Comparison of ENCODE assay signal across 12 cellular contexts in the genomic region with DNA sequence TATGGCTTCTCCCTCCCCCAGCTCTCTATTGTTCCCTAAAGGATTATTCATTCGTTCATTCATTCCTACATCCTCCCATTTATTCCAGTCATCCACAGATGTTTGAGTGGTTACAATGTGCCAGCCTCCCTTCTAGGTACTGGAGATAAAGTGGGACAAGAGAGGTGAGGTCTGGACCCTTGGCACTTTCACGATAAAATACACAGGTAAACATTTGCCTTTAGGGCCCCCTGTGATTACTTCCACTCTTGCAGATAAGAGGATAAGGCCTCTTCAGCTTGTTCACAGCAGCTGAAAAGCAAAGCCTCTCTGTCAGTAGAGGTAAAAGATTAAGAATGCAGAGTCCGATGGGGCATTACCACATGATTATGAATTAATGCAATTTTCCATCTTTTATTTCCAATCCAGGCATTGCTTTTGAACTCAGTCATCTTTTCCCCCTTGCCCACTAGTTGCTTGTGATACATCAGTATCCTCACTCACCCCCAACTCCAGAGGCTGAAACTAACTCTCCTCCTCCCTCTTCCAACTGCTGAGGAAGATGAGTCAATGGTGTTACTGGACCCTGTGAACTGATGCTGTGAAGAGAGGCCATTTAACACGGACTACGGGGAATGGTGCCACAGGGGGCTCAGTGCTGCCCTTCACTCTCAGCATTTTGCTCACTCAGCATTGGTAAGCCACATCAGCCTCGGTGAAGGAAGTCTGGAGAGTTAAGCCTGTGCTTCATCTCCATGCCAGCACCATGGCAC. TPM values are rescaled to one million over a fixed set of nuclear protein-coding genes. Genes with fewer than 3 reads are reported as not detected.
A peak's percentile ranks its signal among the peaks of the same experiment; 100 is the strongest.
DNase-seq lines count a peak whose midpoint lies in the region; ATAC-seq, FAIRE-seq and TF ChIP-seq lines count a peak whose summit lies in the region.
"Had no signal": no experiment of that assay in that cellular context is flagged by ENCODE, and none has a peak within 500 bp of the region (broad histone marks: within the 10 kb centered on the region; RNA-seq: fewer than 3 reads in every experiment).

No MANE protein-coding gene starts in this region.

- H3K9ac ChIP-seq in astrocyte (ENCODE audit: low read length) = no peak overlapping the region

- H3K4me1 Mint-ChIP-seq in activated CD4-positive, alpha-beta memory T cell treated with anti-CD3 and anti-CD28 coated beads, Interleukin-2, amount 10 ng/mL, durations not matched to agents 7 days and 5 days = peaks cover 37% of the 10 kb centered on the region
- H3K4me1 Mint-ChIP-seq in activated CD4-positive, alpha-beta memory T cell treated with anti-CD3 and anti-CD28 coated beads for 36 hours (ENCODE audit: low read depth) = peaks cover 46% of the 10 kb centered on the region
- peaks cover 43% of the 10 kb centered on the region for H3K4me1 Mint-ChIP-seq in astrocyte (ENCODE audit: low read depth, unreplicated experiment)
- H3K4me1 Mint-ChIP-seq in stimulated activated memory B cell treated with anti-CD40 and anti-IgM and Interleukin-4, amounts not matched to agents 10 μg/mL and 1 μg/mL and 100 μg/mL, for 72 hours = peaks cover 24% of the 10 kb centered on the region

- H3K27ac ChIP-seq in KOPT-K1 (ENCODE audit: low read depth, low read length, poor library complexity, severe bottlenecking) (peak overlapping the region; percentile 91), astrocyte (ENCODE audit: low read depth, low read length) (no peak overlapping the region), osteoblast (ENCODE audit: low read depth, low read length) (peak overlapping the region; percentile 80)
- H3K27ac ChIP-seq: ovary had no signal

- no peak for FAIRE-seq in astrocyte (lab: Jason Lieb, UNC)

- POLR2A ChIA-PET in activated CD4-positive, alpha-beta memory T cell treated with anti-CD3 and anti-CD28 coated beads, Interleukin-2, amount 10 ng/mL, durations not matched to agents 7 days and 5 days (lab: Charles Lee) = interaction anchor here (1.0 to 10.6 kb wide), 9 partner anchors 11 to 909 kb away, joined by 3 to 142 read pairs (median 23); a partner anchor contains a TSS
- POLR2A ChIA-PET in activated CD4-positive, alpha-beta memory T cell treated with anti-CD3 and anti-CD28 coated beads for 36 hours (lab: Charles Lee) = interaction anchor here (4.1 kb wide), 1 partner anchor 16 kb away, joined by 31 read pairs; no protein-coding TSS in a partner anchor

- H3K36me3 Mint-ChIP-seq in activated CD4-positive, alpha-beta memory T cell treated with anti-CD3 and anti-CD28 coated beads, Interleukin-2, amount 10 ng/mL, durations not matched to agents 7 days and 5 days (ENCODE audit: low read depth) = peaks cover 73% of the 10 kb centered on the region
- H3K36me3 Mint-ChIP-seq in activated CD4-positive, alpha-beta memory T cell treated with anti-CD3 and anti-CD28 coated beads for 36 hours = peaks cover 36% of the 10 kb centered on the region
- peaks cover 4% of the 10 kb centered on the region for H3K36me3 Mint-ChIP-seq in astrocyte (ENCODE audit: low read depth, unreplicated experiment)
- no peaks in the 10 kb centered on the region for H3K36me3 Mint-ChIP-seq in stimulated activated memory B cell treated with anti-CD40 and anti-IgM and Interleukin-4, amounts not matched to agents 10 μg/mL and 1 μg/mL and 100 μg/mL, for 72 hours

- H3K27ac Mint-ChIP-seq in activated CD4-positive, alpha-beta memory T cell treated with anti-CD3 and anti-CD28 coated beads, Interleukin-2, amount 10 ng/mL, durations not matched to agents 7 days and 5 days = peak overlapping the region; percentile 73
- no peak overlapping the region for H3K27ac Mint-ChIP-seq in activated CD4-positive, alpha-beta memory T cell treated with anti-CD3 and anti-CD28 coated beads for 36 hours
- no peak overlapping the region for H3K27ac Mint-ChIP-seq in astrocyte (ENCODE audit: unreplicated experiment)
- H3K27ac Mint-ChIP-seq in stimulated activated memory B cell treated with anti-CD40 and anti-IgM and Interleukin-4, amounts not matched to agents 10 μg/mL and 1 μg/mL and 100 μg/mL, for 72 hours = no peak overlapping the region

- intact Hi-C loops in activated CD4-positive, alpha-beta memory T cell treated with anti-CD3 and anti-CD28 coated beads for 36 hours (cut with micrococcal nuclease) = loop anchor here (5.0 kb wide), 1 partner anchor 242 kb away; a partner anchor contains a TSS

- H3K4me2 ChIP-seq in astrocyte (ENCODE audit: low read length) (peak overlapping the region; percentile 47), osteoblast (ENCODE audit: insufficient read depth, low read length) (peak overlapping the region; percentile 91)

- DNase-seq in activated CD4-positive, alpha-beta memory T cell treated with anti-CD3 and anti-CD28 coated beads, Interleukin-2, amount 10 ng/mL, durations not matched to agents 7 days and 5 days = no peak
- no peak for DNase-seq in activated CD4-positive, alpha-beta memory T cell treated with anti-CD3 and anti-CD28 coated beads for 36 hours
- DNase-seq in astrocyte (ENCODE audit: low read depth) = peak; percentile 51
- DNase-seq in osteoblast (ENCODE audit: insufficient read length, low spot score, missing footprints) = peak; percentile 95
- DNase-seq in nucleus accumbens (lab: John Stamatoyannopoulos, UW) = no peak
- no peak for DNase-seq in NCI-H2196 (lab: John Stamatoyannopoulos, UW; ENCODE audit: unreplicated experiment)
- DNase-seq: BE2C, Karpas-422, uterus had no signal

- H3K9me3 Mint-ChIP-seq in activated CD4-positive, alpha-beta memory T cell treated with anti-CD3 and anti-CD28 coated beads, Interleukin-2, amount 10 ng/mL, durations not matched to agents 7 days and 5 days = peaks cover 30% of the 10 kb centered on the region
- H3K9me3 Mint-ChIP-seq in activated CD4-positive, alpha-beta memory T cell treated with anti-CD3 and anti-CD28 coated beads for 36 hours = peaks cover 31% of the 10 kb centered on the region
- peaks cover 19% of the 10 kb centered on the region for H3K9me3 Mint-ChIP-seq in astrocyte (ENCODE audit: unreplicated experiment)
- H3K9me3 Mint-ChIP-seq in stimulated activated memory B cell treated with anti-CD40 and anti-IgM and Interleukin-4, amounts not matched to agents 10 μg/mL and 1 μg/mL and 100 μg/mL, for 72 hours = peaks cover 12% of the 10 kb centered on the region

- no peaks in the 10 kb centered on the region for H3K27me3 Mint-ChIP-seq in activated CD4-positive, alpha-beta memory T cell treated with anti-CD3 and anti-CD28 coated beads, Interleukin-2, amount 10 ng/mL, durations not matched to agents 7 days and 5 days
- no peaks in the 10 kb centered on the region for H3K27me3 Mint-ChIP-seq in activated CD4-positive, alpha-beta memory T cell treated with anti-CD3 and anti-CD28 coated beads for 36 hours
- peaks cover 2% of the 10 kb centered on the region for H3K27me3 Mint-ChIP-seq in astrocyte (ENCODE audit: low read depth, unreplicated experiment)
- H3K27me3 Mint-ChIP-seq in stimulated activated memory B cell treated with anti-CD40 and anti-IgM and Interleukin-4, amounts not matched to agents 10 μg/mL and 1 μg/mL and 100 μg/mL, for 72 hours = peaks cover 25% of the 10 kb centered on the region

- H3K9me3 ChIP-seq in KOPT-K1 (ENCODE audit: insufficient read depth, low read length, poor library complexity, severe bottlenecking) (peaks cover 29% of the 10 kb centered on the region), astrocyte (ENCODE audit: insufficient read depth, low read depth, low read length) (no peaks in the 10 kb centered on the region), osteoblast (ENCODE audit: low read depth, low read length) (no peaks in the 10 kb centered on the region)
- H3K9me3 ChIP-seq: BE2C, ovary, uterus had no signal

- CTCF ChIA-PET in activated CD4-positive, alpha-beta memory T cell treated with anti-CD3 and anti-CD28 coated beads, Interleukin-2, amount 10 ng/mL, durations not matched to agents 7 days and 5 days (lab: Charles Lee) = interaction anchor here (1.4 to 3.2 kb wide), 3 partner anchors 64 to 223 kb away, joined by 4 to 19 read pairs (median 10); no protein-coding TSS in a partner anchor
- CTCF ChIA-PET in activated CD4-positive, alpha-beta memory T cell treated with anti-CD3 and anti-CD28 coated beads for 36 hours (lab: Charles Lee) = interaction anchor here (1.4 to 4.5 kb wide), 4 partner anchors 16 to 128 kb away, joined by 3 to 45 read pairs (median 8); no protein-coding TSS in a partner anchor

- no peaks in the 10 kb centered on the region for H3K27me3 ChIP-seq in astrocyte (ENCODE audit: insufficient read depth, low read length)
- H3K27me3 ChIP-seq in osteoblast (ENCODE audit: insufficient read depth, low read length) = no peaks in the 10 kb centered on the region
- H3K27me3 ChIP-seq: BE2C, ovary, uterus had no signal

- H3K4me3 ChIP-seq in astrocyte (ENCODE audit: insufficient read depth, low read depth, low read length) (no peak overlapping the region), osteoblast (ENCODE audit: insufficient read depth, low read length) (peak overlapping the region; percentile 82)

- no peak for TF ChIP-seq CTCF in astrocyte (IDR thresholded peaks at IDR 0.05; ENCODE audit: insufficient read depth, low read depth, low read length)
- TF ChIP-seq CTCF in osteoblast (IDR thresholded peaks at IDR 0.05; ENCODE audit: extremely low read depth, low read depth, low read length) = no peak

- H3K4me3 Mint-ChIP-seq in activated CD4-positive, alpha-beta memory T cell treated with anti-CD3 and anti-CD28 coated beads, Interleukin-2, amount 10 ng/mL, durations not matched to agents 7 days and 5 days = peak overlapping the region; percentile 36
- no peak overlapping the region for H3K4me3 Mint-ChIP-seq in activated CD4-positive, alpha-beta memory T cell treated with anti-CD3 and anti-CD28 coated beads for 36 hours
- H3K4me3 Mint-ChIP-seq in astrocyte (ENCODE audit: unreplicated experiment) = peak overlapping the region; percentile 83
- H3K4me3 Mint-ChIP-seq in stimulated activated memory B cell treated with anti-CD40 and anti-IgM and Interleukin-4, amounts not matched to agents 10 μg/mL and 1 μg/mL and 100 μg/mL, for 72 hours = no peak overlapping the region

- H4K20me1 ChIP-seq in astrocyte (ENCODE audit: insufficient read depth, low read length) (no peaks in the 10 kb centered on the region), osteoblast (ENCODE audit: insufficient read depth, low read length) (no peaks in the 10 kb centered on the region)

- peaks cover 38% of the 10 kb centered on the region for H3K36me3 ChIP-seq in KOPT-K1 (ENCODE audit: insufficient read depth, low read length)
- no peaks in the 10 kb centered on the region for H3K36me3 ChIP-seq in astrocyte (ENCODE audit: insufficient read depth, low read length)
- H3K36me3 ChIP-seq in osteoblast (ENCODE audit: insufficient read depth, low read length) = no peaks in the 10 kb centered on the region
- H3K36me3 ChIP-seq: BE2C, ovary, uterus had no signal

- H3K79me2 ChIP-seq in astrocyte (ENCODE audit: insufficient read depth, low read length) (no peaks in the 10 kb centered on the region), osteoblast (ENCODE audit: insufficient read depth, low read length) (peaks cover 6% of the 10 kb centered on the region)

- H2AFZ ChIP-seq in astrocyte (ENCODE audit: low read depth, low read length) = no peak overlapping the region
- peak overlapping the region; percentile 27 for H2AFZ ChIP-seq in osteoblast (ENCODE audit: low read length)

- peaks cover 22% of the 10 kb centered on the region for H3K4me1 ChIP-seq in astrocyte (ENCODE audit: insufficient read depth, low read length)
- H3K4me1 ChIP-seq in osteoblast (ENCODE audit: insufficient read depth, low read length) = peaks cover 55% of the 10 kb centered on the region
- H3K4me1 ChIP-seq: BE2C, uterus had no signal

- ATAC-seq in stimulated activated memory B cell treated with anti-CD40 and anti-IgM and Interleukin-4, amounts not matched to agents 10 μg/mL and 1 μg/mL and 100 μg/mL, for 72 hours = no peak

RNA-seq across cellular contexts. Expression of a gene that starts 1.1 kb away (rescaled TPM):
- total RNA-seq in activated CD4-positive, alpha-beta memory T cell treated with anti-CD3 and anti-CD28 coated beads, Interleukin-2, amount 10 ng/mL, durations not matched to agents 7 days and 5 days = 100 to 1,000 TPM; 122 to 126 TPM
- total RNA-seq in activated CD4-positive, alpha-beta memory T cell treated with anti-CD3 and anti-CD28 coated beads for 36 hours = 10 to 100 TPM; 29.9 to 30.7 TPM
- total RNA-seq in astrocyte = 5.3 and 6.7 TPM in 2 replicates
- total RNA-seq in osteoblast = 192 and 256 TPM in 2 replicates

Comparison
In these comparisons a context has a peak if more than half of its experiments do, and no peak if none do; other contexts are left out.
1. H3K4me3 Mint-ChIP-seq: peak in activated CD4-positive, alpha-beta memory T cell treated with anti-CD3 and anti-CD28 coated beads, Interleukin-2, amount 10 ng/mL, durations not matched to agents 7 days and 5 days (single experiment) and astrocyte (single experiment); none in activated CD4-positive, alpha-beta memory T cell treated with anti-CD3 and anti-CD28 coated beads for 36 hours (single experiment) and stimulated activated memory B cell treated with anti-CD40 and anti-IgM and Interleukin-4, amounts not matched to agents 10 μg/mL and 1 μg/mL and 100 μg/mL, for 72 hours (single experiment).
2. DNase-seq: peak in astrocyte (single experiment) and osteoblast (single experiment); none in activated CD4-positive, alpha-beta memory T cell treated with anti-CD3 and anti-CD28 coated beads, Interleukin-2, amount 10 ng/mL, durations not matched to agents 7 days and 5 days (single experiment), activated CD4-positive, alpha-beta memory T cell treated with anti-CD3 and anti-CD28 coated beads for 36 hours (single experiment), nucleus accumbens (0 of 56) and NCI-H2196 (single experiment).